ENCODE assay signal across 34 cellular contexts in the genomic region with DNA sequence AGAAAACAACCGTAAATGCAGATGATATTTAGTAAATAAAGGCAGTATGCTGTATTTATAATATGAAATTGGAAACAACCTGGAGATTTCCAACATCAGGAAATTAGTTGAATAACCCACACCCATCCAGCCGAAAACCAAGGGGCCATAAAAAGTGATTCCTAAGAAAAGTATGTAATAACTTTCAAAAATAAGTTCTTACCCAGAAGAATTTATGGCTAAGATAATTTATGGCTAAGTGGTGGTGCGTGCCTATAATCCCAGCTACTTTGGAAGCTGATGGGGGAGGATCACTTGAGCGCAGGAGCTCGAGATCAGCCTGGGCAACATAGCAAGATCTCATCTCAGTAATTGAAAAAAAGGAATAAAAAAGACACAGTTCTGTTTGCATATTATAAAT. TPM values are rescaled to one million over a fixed set of nuclear protein-coding genes. Genes with fewer than 3 reads are reported as not detected.
"Had no signal": no experiment of that assay in that cellular context is flagged by ENCODE, and none has a peak within 500 bp of the region (broad histone marks: within the 10 kb centered on the region; RNA-seq: fewer than 3 reads in every experiment).

No MANE protein-coding gene starts in this region.

- DNase-seq: activated CD4-positive, alpha-beta T cell treated with anti-CD3 and anti-CD28 coated beads for 48 hours; activated CD4-positive, alpha-beta T cell treated with anti-CD3 and anti-CD28 coated beads, Interleukin-2, amount 50 U/mL, for 48 hours; activated CD8-positive, alpha-beta memory T cell treated with anti-CD3 and anti-CD28 coated beads for 24 hours; activated CD8-positive, alpha-beta memory T cell treated with anti-CD3 and anti-CD28 coated beads, Interleukin-2, amount 50 U/mL, for 4 hours; activated naive CD8-positive, alpha-beta T cell treated with anti-CD3 and anti-CD28 coated beads, Interleukin-2, amount 50 U/mL, for 24 hours; activated T-cell treated with anti-CD3 and anti-CD28 coated beads, Interleukin-2, amount 50 U/mL, for 1 hour; dermis blood vessel endothelial cell; effector CD4-positive, alpha-beta T cell; foreskin melanocyte; heart right ventricle; kidney glomerular epithelial cell; left lung; lower lobe of right lung; mesendoderm; natural killer cell; occipital lobe; psoas muscle; sigmoid colon; stimulated activated CD4-positive, alpha-beta T cell treated with anti-CD3 and anti-CD28 coated beads, Interleukin-15, amount 100 ng/mL, for 24 hours; stimulated activated CD4-positive, alpha-beta T cell treated with anti-CD3 and anti-CD28 coated beads, Interleukin-2, amount 100 ng/mL, for 24 hours; stimulated activated naive B cell treated with anti-CD40 and anti-IgM and Interleukin-4, amounts not matched to agents 10 μg/mL and 1 μg/mL and 100 μg/mL, for 72 hours; T-helper 9 cell; transverse colon had no signal

- H3K4me3 ChIP-seq: esophagus muscularis mucosa, heart right ventricle, left lung, lower lobe of right lung, neural progenitor cell, psoas muscle, sigmoid colon, suprapubic skin, transverse colon had no signal

- H3K36me3 Mint-ChIP-seq: natural killer cell, neural progenitor cell had no signal

- H3K4me1 ChIP-seq: heart right ventricle, left lung, lower lobe of right lung, neural progenitor cell, suprapubic skin, transverse colon had no signal

- H3K27me3 ChIP-seq: esophagus muscularis mucosa, heart right ventricle, left lung, neural progenitor cell, sigmoid colon, suprapubic skin, transverse colon had no signal

- ATAC-seq: activated naive CD8-positive, alpha-beta T cell treated with anti-CD3 and anti-CD28 coated beads, Interleukin-2, amount 50 U/mL, for 24 hours; activated T-helper 17 cell treated with anti-CD3 and anti-CD28 coated beads, Interleukin-2, amount 50 U/mL, for 72 hours; heart right ventricle; left lung; lower lobe of right lung; natural killer cell; psoas muscle; stimulated activated naive B cell treated with anti-CD40 and anti-IgM and Interleukin-4, amounts not matched to agents 10 μg/mL and 1 μg/mL and 100 μg/mL, for 72 hours had no signal

- H3K4me1 Mint-ChIP-seq: activated naive CD4-positive, alpha-beta T cell treated with anti-CD3 and anti-CD28 coated beads, Interleukin-2, amount 50 U/mL, for 24 hours; activated naive CD8-positive, alpha-beta T cell treated with anti-CD3 and anti-CD28 coated beads, Interleukin-2, amount 50 U/mL, for 24 hours; activated T-helper 17 cell treated with anti-CD3 and anti-CD28 coated beads, Interleukin-2, amount 50 U/mL, for 72 hours; stimulated activated naive B cell treated with anti-CD40 and anti-IgM and Interleukin-4, amounts not matched to agents 10 μg/mL and 1 μg/mL and 100 μg/mL, for 72 hours had no signal

- H3K9me3 ChIP-seq: esophagus muscularis mucosa, left lung, lower lobe of right lung, psoas muscle, sigmoid colon, suprapubic skin, transverse colon had no signal

- FAIRE-seq: colon, TTC549, urothelium cell line had no signal

- H3K27me3 Mint-ChIP-seq: activated naive CD4-positive, alpha-beta T cell treated with anti-CD3 and anti-CD28 coated beads, Interleukin-2, amount 50 U/mL, for 24 hours; activated naive CD8-positive, alpha-beta T cell treated with anti-CD3 and anti-CD28 coated beads, Interleukin-2, amount 50 U/mL, for 24 hours; activated T-helper 17 cell treated with anti-CD3 and anti-CD28 coated beads, Interleukin-2, amount 50 U/mL, for 72 hours; stimulated activated naive B cell treated with anti-CD40 and anti-IgM and Interleukin-4, amounts not matched to agents 10 μg/mL and 1 μg/mL and 100 μg/mL, for 72 hours had no signal

- H3K9me3 Mint-ChIP-seq: activated naive CD4-positive, alpha-beta T cell treated with anti-CD3 and anti-CD28 coated beads, Interleukin-2, amount 50 U/mL, for 24 hours; activated naive CD8-positive, alpha-beta T cell treated with anti-CD3 and anti-CD28 coated beads, Interleukin-2, amount 50 U/mL, for 24 hours; activated T-helper 17 cell treated with anti-CD3 and anti-CD28 coated beads, Interleukin-2, amount 50 U/mL, for 72 hours; natural killer cell; neural progenitor cell; stimulated activated naive B cell treated with anti-CD40 and anti-IgM and Interleukin-4, amounts not matched to agents 10 μg/mL and 1 μg/mL and 100 μg/mL, for 72 hours had no signal

- H3K36me3 ChIP-seq: neural progenitor cell had no signal

- H3K27ac ChIP-seq: heart right ventricle, left lung, lower lobe of right lung, neural progenitor cell, psoas muscle, suprapubic skin had no signal

- H3K27ac Mint-ChIP-seq: activated naive CD4-positive, alpha-beta T cell treated with anti-CD3 and anti-CD28 coated beads, Interleukin-2, amount 50 U/mL, for 24 hours; activated naive CD8-positive, alpha-beta T cell treated with anti-CD3 and anti-CD28 coated beads, Interleukin-2, amount 50 U/mL, for 24 hours; activated T-helper 17 cell treated with anti-CD3 and anti-CD28 coated beads, Interleukin-2, amount 50 U/mL, for 72 hours; natural killer cell; neural progenitor cell; stimulated activated naive B cell treated with anti-CD40 and anti-IgM and Interleukin-4, amounts not matched to agents 10 μg/mL and 1 μg/mL and 100 μg/mL, for 72 hours had no signal

- H3K4me3 Mint-ChIP-seq: activated naive CD4-positive, alpha-beta T cell treated with anti-CD3 and anti-CD28 coated beads, Interleukin-2, amount 50 U/mL, for 24 hours; activated naive CD8-positive, alpha-beta T cell treated with anti-CD3 and anti-CD28 coated beads, Interleukin-2, amount 50 U/mL, for 24 hours; activated T-helper 17 cell treated with anti-CD3 and anti-CD28 coated beads, Interleukin-2, amount 50 U/mL, for 72 hours; natural killer cell; neural progenitor cell; stimulated activated naive B cell treated with anti-CD40 and anti-IgM and Interleukin-4, amounts not matched to agents 10 μg/mL and 1 μg/mL and 100 μg/mL, for 72 hours had no signal

RNA-seq across cellular contexts. Expression of gene RNF186, which starts 58.6 kb away (rescaled TPM):
- total RNA-seq: activated T-helper 17 cell treated with anti-CD3 and anti-CD28 coated beads, Interleukin-2, amount 50 U/mL, for 72 hours; dermis blood vessel endothelial cell; esophagus muscularis mucosa; glomerular endothelial cell; heart right ventricle; left lung; lower lobe of right lung; mononuclear cell; natural killer cell; occipital lobe; psoas muscle; sigmoid colon; T-helper 1 cell treated with Interleukin-12 subunit alpha and Interleukin-12 subunit beta and Interleukin-4 antibody, amounts not matched to agents 30 ng/mL and 1 ng/mL, for 36 hours had no signal
- polyA plus RNA-seq: heart right ventricle had no signal
